ENCODE assay signal across 8 cellular contexts in the genomic region with DNA sequence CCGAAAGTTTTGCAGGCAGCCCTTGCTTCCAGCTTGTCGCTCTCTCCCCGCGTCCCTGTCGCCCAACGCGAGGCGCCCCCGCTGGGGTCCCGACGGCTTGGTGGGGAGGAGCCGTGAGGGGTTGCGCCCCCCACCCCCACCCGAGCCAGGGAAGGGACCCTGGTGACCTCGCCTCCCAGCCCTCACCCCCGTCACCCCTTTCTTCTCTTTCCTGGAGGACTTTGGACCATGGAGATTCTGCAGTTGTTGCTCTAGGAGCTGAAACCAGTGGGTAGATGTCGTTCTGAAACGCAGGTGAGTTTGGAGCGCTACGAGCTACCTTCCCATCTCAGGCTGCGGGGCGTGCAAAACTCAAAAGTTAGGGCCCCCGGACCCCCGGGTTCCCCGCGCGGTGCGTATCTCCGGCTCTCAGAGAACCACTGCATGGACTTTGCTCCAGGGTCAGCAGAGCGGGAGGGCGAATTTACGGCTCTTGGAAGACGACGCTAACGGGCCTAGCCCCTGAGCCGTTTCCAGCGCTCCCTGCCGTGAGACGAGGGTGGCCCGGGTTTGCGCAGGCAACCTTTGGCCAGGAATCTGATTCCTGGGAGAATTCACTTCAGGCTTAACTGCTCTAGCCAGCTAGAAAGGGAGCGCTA. TPM values are rescaled to one million over a fixed set of nuclear protein-coding genes. Genes with fewer than 3 reads are reported as not detected.
DNase-seq lines count a peak whose midpoint lies in the region; ATAC-seq and TF ChIP-seq lines count a peak whose summit lies in the region.

No MANE protein-coding gene starts in this region.

- peak overlapping the region; percentile 37 for H3K4me3 ChIP-seq in GM06990 (replicated peaks; ENCODE audit: low read depth, low read length)
- H3K4me3 ChIP-seq in fibroblast of villous mesenchyme (ENCODE audit: low read depth, low read length): peak overlapping the region; percentile 77

- DNase-seq in GM06990 (ENCODE audit: extremely low read depth, insufficient read length): no peak
- DNase-seq in LoVo (ENCODE audit: low spot score): peak; percentile 87
- no peak for DNase-seq in activated CD8-positive, alpha-beta T cell treated with anti-CD3 and anti-CD28 coated beads, Interleukin-2, amount 10 ng/mL, durations not matched to agents 7 days and 5 days
- peak; percentile 51 for DNase-seq in fibroblast of villous mesenchyme (ENCODE audit: low read depth)
- DNase-seq in nephron progenitor cell: peak; percentile 70
- DNase-seq in NOMO-1 treated with DMSO at 0.1 percent for 48 hours (lab: John Stamatoyannopoulos, UW; ENCODE audit: unreplicated experiment): no peak

- no peaks in the 10 kb centered on the region for H3K9me3 Mint-ChIP-seq in activated CD8-positive, alpha-beta T cell treated with anti-CD3 and anti-CD28 coated beads, Interleukin-2, amount 10 ng/mL, durations not matched to agents 7 days and 5 days (ENCODE audit: insufficient read depth)
- peaks cover 4% of the 10 kb centered on the region for H3K9me3 Mint-ChIP-seq in nephron progenitor cell

- no peaks in the 10 kb centered on the region for H3K36me3 ChIP-seq in GM06990 (ENCODE audit: control insufficient read depth, insufficient read depth, low read length)

- peak overlapping the region; percentile 32 for H3K27ac Mint-ChIP-seq in activated CD8-positive, alpha-beta T cell treated with anti-CD3 and anti-CD28 coated beads, Interleukin-2, amount 10 ng/mL, durations not matched to agents 7 days and 5 days
- H3K27ac Mint-ChIP-seq in nephron progenitor cell: no peak overlapping the region

- H3K27me3 Mint-ChIP-seq in activated CD8-positive, alpha-beta T cell treated with anti-CD3 and anti-CD28 coated beads, Interleukin-2, amount 10 ng/mL, durations not matched to agents 7 days and 5 days (ENCODE audit: low read depth): peaks cover 15% of the 10 kb centered on the region
- peaks cover 32% of the 10 kb centered on the region for H3K27me3 Mint-ChIP-seq in nephron progenitor cell (ENCODE audit: low read depth, poor library complexity)

- TF ChIP-seq CTCF in GM06990 (IDR thresholded peaks at IDR 0.05; ENCODE audit: insufficient read depth, low read length, poor library complexity, severe bottlenecking) (no peak), fibroblast of villous mesenchyme (IDR thresholded peaks at IDR 0.05; ENCODE audit: insufficient read depth, low read depth, low read length) (peak; percentile 5), nephron progenitor cell (IDR thresholded peaks at IDR 0.05) (no peak)

- no peak for ATAC-seq in activated CD8-positive, alpha-beta T cell treated with anti-CD3 and anti-CD28 coated beads, Interleukin-2, amount 10 ng/mL, durations not matched to agents 7 days and 5 days
- ATAC-seq in GM18511 (IDR thresholded peaks at IDR 0.05; ENCODE audit: unreplicated experiment): no peak
- no peak for ATAC-seq in GM19452 (IDR thresholded peaks at IDR 0.05; ENCODE audit: unreplicated experiment)

- H3K4me3 Mint-ChIP-seq in activated CD8-positive, alpha-beta T cell treated with anti-CD3 and anti-CD28 coated beads, Interleukin-2, amount 10 ng/mL, durations not matched to agents 7 days and 5 days: peak overlapping the region; percentile 68
- peak overlapping the region; percentile 93 for H3K4me3 Mint-ChIP-seq in nephron progenitor cell

- H3K4me1 Mint-ChIP-seq in activated CD8-positive, alpha-beta T cell treated with anti-CD3 and anti-CD28 coated beads, Interleukin-2, amount 10 ng/mL, durations not matched to agents 7 days and 5 days (ENCODE audit: low read depth): peaks cover 20% of the 10 kb centered on the region
- peaks cover 36% of the 10 kb centered on the region for H3K4me1 Mint-ChIP-seq in nephron progenitor cell

- POLR2A ChIA-PET in activated CD8-positive, alpha-beta T cell treated with anti-CD3 and anti-CD28 coated beads, Interleukin-2, amount 10 ng/mL, durations not matched to agents 7 days and 5 days (lab: Charles Lee): interaction anchor here (1.2 kb wide), 1 partner anchor 70 kb away, joined by 3 read pairs; no protein-coding TSS in a partner anchor

- CTCF ChIA-PET in activated CD8-positive, alpha-beta T cell treated with anti-CD3 and anti-CD28 coated beads, Interleukin-2, amount 10 ng/mL, durations not matched to agents 7 days and 5 days (lab: Charles Lee): interaction anchor here (0.6 to 2.1 kb wide), 31 partner anchors 9 to 299 kb away, joined by 3 to 14 read pairs (median 3); no protein-coding TSS in a partner anchor

- H3K36me3 Mint-ChIP-seq in activated CD8-positive, alpha-beta T cell treated with anti-CD3 and anti-CD28 coated beads, Interleukin-2, amount 10 ng/mL, durations not matched to agents 7 days and 5 days (ENCODE audit: low read depth): no peaks in the 10 kb centered on the region
- peaks cover 28% of the 10 kb centered on the region for H3K36me3 Mint-ChIP-seq in nephron progenitor cell (ENCODE audit: low read depth)

- peaks cover 6% of the 10 kb centered on the region for H3K27me3 ChIP-seq in GM06990 (replicated peaks; ENCODE audit: control insufficient read depth, insufficient read depth, low read length)

RNA-seq across cellular contexts. Expression of a gene that starts 0.7 kb away (rescaled TPM):
- 1 to 10 TPM; 3.5 to 5.0 TPM for total RNA-seq in activated CD8-positive, alpha-beta T cell treated with anti-CD3 and anti-CD28 coated beads, Interleukin-2, amount 10 ng/mL, durations not matched to agents 7 days and 5 days
- 11.3 and 17.3 TPM in 2 replicates for total RNA-seq in fibroblast of villous mesenchyme

Comparison
In these comparisons a context has a peak if more than half of its experiments do, and no peak if none do; other contexts are left out.
1. DNase-seq: peak in LoVo (single experiment), fibroblast of villous mesenchyme (single experiment) and nephron progenitor cell (single experiment); none in GM06990 (single experiment), activated CD8-positive, alpha-beta T cell treated with anti-CD3 and anti-CD28 coated beads, Interleukin-2, amount 10 ng/mL, durations not matched to agents 7 days and 5 days (single experiment) and NOMO-1 treated with DMSO at 0.1 percent for 48 hours (single experiment).